Comparison of ENCODE assay signal across 10 cellular contexts in genomic region chr1:14945132-14946010, GRCh38.
DNase-seq lines count a peak whose midpoint lies in the region; ATAC-seq, FAIRE-seq and TF ChIP-seq lines count a peak whose summit lies in the region.
"Had no signal": no experiment of that assay in that cellular context is flagged by ENCODE, and none has a peak within 500 bp of the region (broad histone marks: within the 10 kb centered on the region; RNA-seq: fewer than 3 reads in every experiment).

No MANE protein-coding gene starts in this region.

- no peaks in the 10 kb centered on the region for H3K27me3 ChIP-seq in bronchial epithelial cell (ENCODE audit: control insufficient read depth, insufficient read depth, low read length)

- no peaks in the 10 kb centered on the region for H3K36me3 ChIP-seq in bronchial epithelial cell (ENCODE audit: control insufficient read depth, insufficient read depth, low read length)

- DNase-seq in HCEC 1CT (peak; percentile 82), bronchial epithelial cell (ENCODE audit: low read depth) (peak; percentile 48), islet precursor cell (peak; percentile 75), germinal center (ENCODE audit: low spot score) (no peak), HuH-7.5 (ENCODE audit: low spot score) (no peak)
- DNase-seq: activated effector memory CD4-positive, alpha-beta T cell treated with Interleukin-2 at 50 U/mL for 16 hours had no signal

- H3K4me3 ChIP-seq in bronchial epithelial cell (ENCODE audit: low read depth, low read length) (no peak overlapping the region), skin epidermis (peak overlapping the region in 1 of 7 experiments; percentile 15)
- H3K4me3 ChIP-seq: GM12878 had no signal

- no peak for TF ChIP-seq CTCF in bronchial epithelial cell (IDR thresholded peaks at IDR 0.05; ENCODE audit: insufficient read depth, low read length, severe bottlenecking)

- peak overlapping the region; percentile 14 to 92 (median 84) for H3K27ac ChIP-seq in skin epidermis

- ATAC-seq in HG03135 (IDR thresholded peaks at IDR 0.05; ENCODE audit: unreplicated experiment) (no peak), GM21529 (IDR thresholded peaks at IDR 0.05; ENCODE audit: unreplicated experiment) (no peak)
- ATAC-seq: GM12878 had no signal

- FAIRE-seq in bronchial epithelial cell (lab: Jason Lieb, UNC), result no peak
- FAIRE-seq: GM12878 had no signal

Comparison
In these comparisons a context has a peak if more than half of its experiments do, and no peak if none do; other contexts are left out.
1. DNase-seq: peak in HCEC 1CT (single experiment), bronchial epithelial cell (single experiment) and islet precursor cell (single experiment); none in germinal center (single experiment) and HuH-7.5 (single experiment).